ENCODE assay signal across 8 cellular contexts in genomic region chr11:119103793-119104192, GRCh38. TPM values are rescaled to one million over a fixed set of nuclear protein-coding genes. Genes with fewer than 3 reads are reported as not detected.
A peak's percentile ranks its signal among the peaks of the same experiment; 100 is the strongest.
DNase-seq lines count a peak whose midpoint lies in the region; ATAC-seq, FAIRE-seq and TF ChIP-seq lines count a peak whose summit lies in the region.

No MANE protein-coding gene starts in this region.

- intact Hi-C loops in heart right ventricle (cut with DNase I) (loop anchor here in 4 of 10 donors (5.0 to 10.0 kb wide), 4 partner anchors 86 to 219 kb away; partner anchors contain the start of genes RPS25 (in 1 of the 4) and TRAPPC4 (in 1 of the 4)), heart left ventricle (cut with DNase I) (loop anchor here in 4 of 10 donors (2.0 to 10.0 kb wide), 5 partner anchors 37 to 231 kb away; partner anchors contain the start of genes MCAM (in 1 of the 4), RNF26 (in 1 of the 4) and VPS11 (in 1 of the 4)), K562 (cut with micrococcal nuclease) (loop anchor here (1.0 to 5.0 kb wide), 6 partner anchors 17 to 219 kb away; partner anchors contain the start of genes HINFP, RPS25 and TRAPPC4), transverse colon (cut with DNase I; ENCODE audit: low total_unique reads) (no loop called here)

- peaks cover 53% of the 10 kb centered on the region for H3K79me2 ChIP-seq in K562 (ENCODE audit: control insufficient read depth, insufficient read depth, low read length)

- peaks cover 15 to 58% (median 44%) of the 10 kb centered on the region in 9 donors for H3K4me1 ChIP-seq in heart right ventricle
- H3K4me1 ChIP-seq in heart left ventricle, result peaks cover 8 to 53% (median 42%) of the 10 kb centered on the region in 12 donors
- H3K4me1 ChIP-seq in K562 (replicated peaks in 1 of 2; ENCODE audit: control insufficient read depth in 2 of 2, insufficient read depth in 2 of 2, low read length in 2 of 2), result peaks cover 38 to 50% of the 10 kb centered on the region in 2 experiments
- peaks cover 21 to 47% (median 33%) of the 10 kb centered on the region in 4 donors for H3K4me1 ChIP-seq in transverse colon

- H3K27ac ChIP-seq in heart right ventricle (peak overlapping the region in 9 of 10 donors; percentile 88 to 96 (median 92)), heart left ventricle (peak overlapping the region in 6 of 12 donors; percentile 23 to 97 (median 94)), K562 (ENCODE audit: extremely low read depth, low read depth, low read length) (no peak overlapping the region), transverse colon (peak overlapping the region; percentile 93 to 98 (median 97))

- in situ Hi-C loops in K562 (cut with MboI) (loop anchor here (5.0 kb wide), 1 partner anchor 94 kb away; no protein-coding TSS in a partner anchor), transverse colon (cut with MboI; ENCODE audit: low pct_ligation_motif_present in 1 of 4, low pct_unique_long_range_greater_than_20kb in 1 of 4, low sequenced_read_pairs in 3 of 4) (no loop called here)

- CTCF ChIA-PET in K562 (lab: Yijun Ruan, JAX; ENCODE audit: low intra/inter-chr PET ratio), result interaction anchor here (0.6 to 0.8 kb wide), 2 partner anchors 217 to 219 kb away, joined by 3 read pairs; no protein-coding TSS in a partner anchor

- no peaks in the 10 kb centered on the region for H3K9me3 ChIP-seq in heart right ventricle
- no peaks in the 10 kb centered on the region for H3K9me3 ChIP-seq in heart left ventricle
- no peaks in the 10 kb centered on the region for H3K9me3 ChIP-seq in K562 (replicated peaks; ENCODE audit: control insufficient read depth, insufficient read depth, low read depth, low read length)
- H3K9me3 ChIP-seq in transverse colon, result no peaks in the 10 kb centered on the region

- WGBS in heart right ventricle, 2 donors, result 54 to 55% methylated on average over 4 of the region's 4 CpGs
- WGBS in heart left ventricle, 4 donors, result 54 to 58% (median 55%) methylated on average over 4 of the region's 4 CpGs
- 23% methylated on average over 4 of the region's 4 CpGs for WGBS in K562 (ENCODE audit: insufficient coverage, low coverage, missing lambda C conversion rate)
- WGBS in transverse colon (ENCODE audit: low coverage in 1 of 2), 2 donors, result 50 to 56% methylated on average over 4 of the region's 4 CpGs

- no peak overlapping the region for H3K9ac ChIP-seq in K562 (ENCODE audit: insufficient read depth in 1 of 2, low read depth in 2 of 2, low read length in 2 of 2)

- H3K4me2 ChIP-seq in K562 (ENCODE audit: insufficient read depth, low read length), result no peak overlapping the region

- peak; percentile 72 to 75 for TF ChIP-seq RAD21 in K562 (CRISPR knock-in tag; conservative IDR thresholded peaks at IDR 0.05 in 1 of 2, IDR thresholded peaks at IDR 0.05 in 1 of 2)

- H3K4me3 ChIP-seq in heart right ventricle (no peak overlapping the region), heart left ventricle (no peak overlapping the region), K562 (no peak overlapping the region), transverse colon (no peak overlapping the region)

- no peak for TF ChIP-seq POLR2A in heart left ventricle (IDR thresholded peaks at IDR 0.05)
- TF ChIP-seq POLR2A in K562 (conservative IDR thresholded peaks at IDR 0.05), result no peak
- no peak for TF ChIP-seq POLR2A in transverse colon (IDR thresholded peaks at IDR 0.05)

- TF ChIP-seq CTCF in heart right ventricle (IDR thresholded peaks at IDR 0.05) (no peak), heart left ventricle (IDR thresholded peaks at IDR 0.05) (no peak), K562 (IDR thresholded peaks at IDR 0.05 in 2 of 3, conservative IDR thresholded peaks at IDR 0.05 in 1 of 3; ENCODE audit: insufficient read depth in 2 of 3, low read depth in 1 of 3, low read length in 3 of 3) (peak; percentile 41 to 64 (median 53); a peak in 5 of 6 replicates), transverse colon (IDR thresholded peaks at IDR 0.05) (no peak)

- TF ChIP-seq EP300 in K562 (IDR thresholded peaks at IDR 0.05; ENCODE audit: low read length) (no peak), transverse colon (IDR thresholded peaks at IDR 0.05; ENCODE audit: low read depth) (no peak)

- no TSS peak for BruUV-seq in K562 (replicated peaks; lab: Mats Ljungman, UMichigan)

- no peak for ATAC-seq in heart right ventricle
- no peak for ATAC-seq in heart left ventricle
- ATAC-seq in K562, result no peak
- ATAC-seq in left lobe of liver, result no peak
- no peak for ATAC-seq in GM21447 (IDR thresholded peaks at IDR 0.05; ENCODE audit: unreplicated experiment)

- H3K27me3 ChIP-seq in heart right ventricle (no peaks in the 10 kb centered on the region), heart left ventricle (no peaks in the 10 kb centered on the region), K562 (ENCODE audit: control insufficient read depth in 2 of 2, insufficient read depth in 2 of 2, low read length in 2 of 2) (no peaks in the 10 kb centered on the region), transverse colon (no peaks in the 10 kb centered on the region)

- no peaks in the 10 kb centered on the region for H3K9me1 ChIP-seq in K562 (ENCODE audit: control insufficient read depth, insufficient read depth, low read length)

- FAIRE-seq in K562 (lab: Jason Lieb, UNC), result peak; percentile 61

- peaks cover 2% of the 10 kb centered on the region; the same call in 1 of the 2 replicates for H4K20me1 ChIP-seq in K562 (replicated peaks; ENCODE audit: control insufficient read depth, insufficient read depth, low read length)

- DNase-seq in heart right ventricle (no peak), heart left ventricle (no peak), NCI-H2227 (lab: John Stamatoyannopoulos, UW; ENCODE audit: unreplicated experiment) (peak; percentile 89), K562 (ENCODE audit: extremely low read depth in 1 of 4, low spot score in 3 of 4) (peak in 2 of 4 experiments; percentile 33 to 62), transverse colon (no peak), left lobe of liver (ENCODE audit: low spot score) (no peak), ecto neural progenitor cell (ENCODE audit: low spot score) (no peak)

- H3K36me3 ChIP-seq in heart right ventricle, result peaks cover 0 to 7% (median 0%) of the 10 kb centered on the region in 9 donors
- H3K36me3 ChIP-seq in heart left ventricle, result peaks cover 0 to 3% (median 0%) of the 10 kb centered on the region in 9 donors
- H3K36me3 ChIP-seq in K562 (ENCODE audit: control insufficient read depth, insufficient read depth, low read length), result peaks cover 11% of the 10 kb centered on the region; the same call in 2 of the 3 replicates
- no peaks in the 10 kb centered on the region for H3K36me3 ChIP-seq in transverse colon

- POLR2A ChIA-PET in K562 (lab: Yijun Ruan, JAX), result interaction anchor here (1.0 kb wide), 1 partner anchor 10 kb away, joined by 4 read pairs; no protein-coding TSS in a partner anchor

- H2AFZ ChIP-seq in K562 (ENCODE audit: low read depth, low read length), result peak overlapping the region; percentile 15; the same call in 1 of the 2 replicates

RNA-seq across cellular contexts. Expression of gene DPAGT1, which starts 2.1 kb away (rescaled TPM):
- 10 to 100 TPM in 9 of 10 donors, 1 to 10 TPM in 1; 8.6 to 23.2 (median 16.5) TPM for total RNA-seq in heart right ventricle
- 10 to 100 TPM; 15.3 to 24.3 TPM for polyA plus RNA-seq in heart right ventricle
- 10 to 100 TPM; 11.2 to 32.4 (median 16.5) TPM for total RNA-seq in heart left ventricle
- polyA plus RNA-seq in heart left ventricle, result 10 to 100 TPM; 13.4 to 32.9 TPM
- total RNA-seq in K562 (2011; cell fraction: chromatin; rRNA removed; ENCODE audit: low replicate concordance), result 270 and 472 TPM in 2 replicates
- 367 and 397 TPM in 2 replicates for total RNA-seq in K562 (2011; cell fraction: nucleolus; rRNA removed)
- total RNA-seq in K562 (2011; cell fraction: nucleoplasm; rRNA removed), result 334 and 339 TPM in 2 replicates
- total RNA-seq in K562 (2014; rRNA removed), result 29.9 and 44.1 TPM in 2 replicates
- 42.2 and 43.8 TPM in 2 replicates for total RNA-seq in K562 (2014; rRNA removed; fragmentation: Illumina TruSeq; extraction: Trizol)
- 35.3 and 40.0 TPM in 2 replicates for total RNA-seq in K562 (2015; rRNA removed; fragmentation: Illumina TruSeq; extraction: Trizol)
- total RNA-seq in K562 (2021), result 79.3 and 85.8 TPM in 2 replicates
- 85.0 and 126 TPM in 2 replicates for polyA plus RNA-seq in K562 (2011; rRNA removed)
- 181 and 307 TPM in 2 replicates for polyA plus RNA-seq in K562 (2011; cell fraction: cytosol; rRNA removed)
- 605 and 868 TPM in 2 replicates for polyA plus RNA-seq in K562 (2011; cell fraction: nucleus; rRNA removed)
- polyA plus RNA-seq in K562 (2012), result 55.2 and 59.1 TPM in 2 replicates
- polyA plus RNA-seq in K562 (2014; fragmentation: Illumina TruSeq; extraction: Trizol), result 112 and 113 TPM in 2 replicates
- 100 to 1,000 TPM in 1 of 2 experiments, 10 to 100 TPM in 1; 91.1 to 135 TPM for polyA plus RNA-seq in K562 (2014; fragmentation: Nextera tagmentation; extraction: Ambion mirVana)
- 61.3 and 79.2 TPM in 2 replicates for polyA plus RNA-seq in K562 (2014; rRNA removed)
- 93.3 and 126 TPM in 2 replicates for polyA minus RNA-seq in K562 (2011; rRNA and poly(A)+ RNA removed)
- polyA minus RNA-seq in K562 (2011; cell fraction: cytosol; rRNA and poly(A)+ RNA removed), result 33.0 and 58.4 TPM in 2 replicates
- 82.9 and 117 TPM in 2 replicates for polyA minus RNA-seq in K562 (2011; cell fraction: nucleus; rRNA and poly(A)+ RNA removed)
- 10 to 100 TPM in 3 of 4 donors, 1 to 10 TPM in 1; 4.5 to 63.9 (median 26.3) TPM for total RNA-seq in transverse colon
- total RNA-seq in left lobe of liver, result 34.3 TPM

RNA-seq across cellular contexts. Expression of gene C2CD2L, which starts 3.4 kb away (rescaled TPM):
- total RNA-seq in heart right ventricle, result 10 to 100 TPM in 3 of 10 donors, 1 to 10 TPM in 7; 6.6 to 13.7 (median 8.4) TPM
- 10 to 100 TPM in 1 of 2 donors, 1 to 10 TPM in 1; 6.1 to 11.6 TPM for polyA plus RNA-seq in heart right ventricle
- total RNA-seq in heart left ventricle, result 10 to 100 TPM in 5 of 9 donors, 1 to 10 TPM in 4; 7.1 to 18.3 (median 11.2) TPM
- 10 to 100 TPM in 1 of 2 donors, 1 to 10 TPM in 1; 6.6 to 17.7 TPM for polyA plus RNA-seq in heart left ventricle
- 55.3 and 136 TPM in 2 replicates for total RNA-seq in K562 (2011; cell fraction: chromatin; rRNA removed; ENCODE audit: low replicate concordance)
- total RNA-seq in K562 (2011; cell fraction: nucleolus; rRNA removed), result 108 and 111 TPM in 2 replicates
- 77.1 and 102 TPM in 2 replicates for total RNA-seq in K562 (2011; cell fraction: nucleoplasm; rRNA removed)
- total RNA-seq in K562 (2014; rRNA removed), result 16.9 and 23.8 TPM in 2 replicates
- total RNA-seq in K562 (2014; rRNA removed; fragmentation: Illumina TruSeq; extraction: Trizol), result 6.9 and 11.8 TPM in 2 replicates
- total RNA-seq in K562 (2015; rRNA removed; fragmentation: Illumina TruSeq; extraction: Trizol), result 14.8 and 15.6 TPM in 2 replicates
- 34.1 and 41.2 TPM in 2 replicates for total RNA-seq in K562 (2021)
- 10.8 and 19.6 TPM in 2 replicates for polyA plus RNA-seq in K562 (2011; rRNA removed)
- 13.0 and 21.3 TPM in 2 replicates for polyA plus RNA-seq in K562 (2011; cell fraction: cytosol; rRNA removed)
- polyA plus RNA-seq in K562 (2011; cell fraction: nucleus; rRNA removed), result 40.4 and 77.6 TPM in 2 replicates
- polyA plus RNA-seq in K562 (2012), result 20.0 and 49.0 TPM in 2 replicates
- 29.7 and 34.7 TPM in 2 replicates for polyA plus RNA-seq in K562 (2014; fragmentation: Illumina TruSeq; extraction: Trizol)
- polyA plus RNA-seq in K562 (2014; fragmentation: Nextera tagmentation; extraction: Ambion mirVana), result 1 to 10 TPM in 1 of 2 experiments, under 1 TPM in 1; 0.66 to 1.0 TPM
- 22.4 and 25.7 TPM in 2 replicates for polyA plus RNA-seq in K562 (2014; rRNA removed)
- polyA minus RNA-seq in K562 (2011; rRNA and poly(A)+ RNA removed), result 14.8 and 15.7 TPM in 2 replicates
- 14.0 and 18.9 TPM in 2 replicates for polyA minus RNA-seq in K562 (2011; cell fraction: cytosol; rRNA and poly(A)+ RNA removed)
- 42.3 and 43.5 TPM in 2 replicates for polyA minus RNA-seq in K562 (2011; cell fraction: nucleus; rRNA and poly(A)+ RNA removed)
- total RNA-seq in transverse colon, result 10 to 100 TPM; 11.5 to 56.9 (median 32.7) TPM
- total RNA-seq in left lobe of liver, result 9.2 TPM

RNA-seq across cellular contexts. Expression of gene HINFP, which starts 17.6 kb away (rescaled TPM):
- 10 to 100 TPM in 8 of 10 donors, 1 to 10 TPM in 2; 8.9 to 15.8 (median 11.5) TPM for total RNA-seq in heart right ventricle
- polyA plus RNA-seq in heart right ventricle, result 10 to 100 TPM in 1 of 2 donors, 1 to 10 TPM in 1; 8.6 to 18.1 TPM
- total RNA-seq in heart left ventricle, result 10 to 100 TPM in 7 of 9 donors, 1 to 10 TPM in 2; 9.4 to 16.3 (median 12.8) TPM
- 10 to 100 TPM; 10.8 to 12.9 TPM for polyA plus RNA-seq in heart left ventricle
- 110 and 177 TPM in 2 replicates for total RNA-seq in K562 (2011; cell fraction: chromatin; rRNA removed; ENCODE audit: low replicate concordance)
- total RNA-seq in K562 (2011; cell fraction: nucleolus; rRNA removed), result 95.9 and 97.1 TPM in 2 replicates
- total RNA-seq in K562 (2011; cell fraction: nucleoplasm; rRNA removed), result 112 and 129 TPM in 2 replicates
- 15.1 and 17.0 TPM in 2 replicates for total RNA-seq in K562 (2014; rRNA removed)
- total RNA-seq in K562 (2014; rRNA removed; fragmentation: Illumina TruSeq; extraction: Trizol), result 14.5 and 15.8 TPM in 2 replicates
- 13.8 and 13.9 TPM in 2 replicates for total RNA-seq in K562 (2015; rRNA removed; fragmentation: Illumina TruSeq; extraction: Trizol)
- 23.5 and 24.6 TPM in 2 replicates for total RNA-seq in K562 (2021)
- 29.4 and 41.9 TPM in 2 replicates for polyA plus RNA-seq in K562 (2011; rRNA removed)
- polyA plus RNA-seq in K562 (2011; cell fraction: cytosol; rRNA removed), result 33.8 and 41.0 TPM in 2 replicates
- polyA plus RNA-seq in K562 (2011; cell fraction: nucleus; rRNA removed), result 89.9 and 99.2 TPM in 2 replicates
- polyA plus RNA-seq in K562 (2012), result 15.5 and 24.5 TPM in 2 replicates
- polyA plus RNA-seq in K562 (2014; fragmentation: Illumina TruSeq; extraction: Trizol), result 19.1 and 21.5 TPM in 2 replicates
- 10 to 100 TPM; 22.5 to 34.1 TPM for polyA plus RNA-seq in K562 (2014; fragmentation: Nextera tagmentation; extraction: Ambion mirVana)
- polyA plus RNA-seq in K562 (2014; rRNA removed), result 24.0 and 30.5 TPM in 2 replicates
- 32.2 and 33.0 TPM in 2 replicates for polyA minus RNA-seq in K562 (2011; rRNA and poly(A)+ RNA removed)
- polyA minus RNA-seq in K562 (2011; cell fraction: cytosol; rRNA and poly(A)+ RNA removed), result 8.2 and 17.7 TPM in 2 replicates
- polyA minus RNA-seq in K562 (2011; cell fraction: nucleus; rRNA and poly(A)+ RNA removed), result 28.0 and 41.1 TPM in 2 replicates
- total RNA-seq in transverse colon, result 10 to 100 TPM; 20.7 to 63.6 (median 48.2) TPM
- 8.9 TPM for total RNA-seq in left lobe of liver

RNA-seq across cellular contexts. Expression of gene HMBS, which starts 19.1 kb away (rescaled TPM):
- 10 to 100 TPM; 14.3 to 24.9 (median 17.3) TPM for total RNA-seq in heart right ventricle
- 10 to 100 TPM; 33.0 to 39.7 TPM for polyA plus RNA-seq in heart right ventricle
- total RNA-seq in heart left ventricle, result 10 to 100 TPM in 8 of 9 donors, 1 to 10 TPM in 1; 8.1 to 24.1 (median 16.6) TPM
- polyA plus RNA-seq in heart left ventricle, result 10 to 100 TPM; 28.8 to 34.0 TPM
- 269 and 490 TPM in 2 replicates for total RNA-seq in K562 (2011; cell fraction: chromatin; rRNA removed; ENCODE audit: low replicate concordance)
- total RNA-seq in K562 (2011; cell fraction: nucleolus; rRNA removed), result 337 and 417 TPM in 2 replicates
- total RNA-seq in K562 (2011; cell fraction: nucleoplasm; rRNA removed), result 304 and 321 TPM in 2 replicates
- 82.8 and 118 TPM in 2 replicates for total RNA-seq in K562 (2014; rRNA removed)
- total RNA-seq in K562 (2014; rRNA removed; fragmentation: Illumina TruSeq; extraction: Trizol), result 108 and 113 TPM in 2 replicates
- 52.3 and 56.9 TPM in 2 replicates for total RNA-seq in K562 (2015; rRNA removed; fragmentation: Illumina TruSeq; extraction: Trizol)
- 272 and 282 TPM in 2 replicates for total RNA-seq in K562 (2021)
- polyA plus RNA-seq in K562 (2011; rRNA removed), result 311 and 380 TPM in 2 replicates
- 268 and 371 TPM in 2 replicates for polyA plus RNA-seq in K562 (2011; cell fraction: cytosol; rRNA removed)
- 618 and 678 TPM in 2 replicates for polyA plus RNA-seq in K562 (2011; cell fraction: nucleus; rRNA removed)
- polyA plus RNA-seq in K562 (2012), result 146 and 173 TPM in 2 replicates
- 286 and 323 TPM in 2 replicates for polyA plus RNA-seq in K562 (2014; fragmentation: Illumina TruSeq; extraction: Trizol)
- polyA plus RNA-seq in K562 (2014; fragmentation: Nextera tagmentation; extraction: Ambion mirVana), result 100 to 1,000 TPM; 308 to 385 TPM
- 294 and 314 TPM in 2 replicates for polyA plus RNA-seq in K562 (2014; rRNA removed)
- polyA minus RNA-seq in K562 (2011; rRNA and poly(A)+ RNA removed), result 161 and 230 TPM in 2 replicates
- polyA minus RNA-seq in K562 (2011; cell fraction: cytosol; rRNA and poly(A)+ RNA removed), result 85.6 and 104 TPM in 2 replicates
- 144 and 221 TPM in 2 replicates for polyA minus RNA-seq in K562 (2011; cell fraction: nucleus; rRNA and poly(A)+ RNA removed)
- 100 to 1,000 TPM in 1 of 4 donors, 10 to 100 TPM in 2, not detected in 1; 10.8 to 353 (median 21.3) TPM for total RNA-seq in transverse colon
- 15.1 TPM for total RNA-seq in left lobe of liver

RNA-seq across cellular contexts. Expression of gene VPS11, which starts 36.2 kb away (rescaled TPM):
- total RNA-seq in heart right ventricle (10 to 100 TPM; 15.7 to 23.8 (median 21.5) TPM), heart left ventricle (10 to 100 TPM; 18.7 to 33.3 (median 21.5) TPM), K562 (2014; rRNA removed) (31.2 and 38.7 TPM in 2 replicates), K562 (2014; rRNA removed; fragmentation: Illumina TruSeq; extraction: Trizol) (20.4 and 23.0 TPM in 2 replicates), K562 (2015; rRNA removed; fragmentation: Illumina TruSeq; extraction: Trizol) (31.3 and 33.5 TPM in 2 replicates), K562 (2021) (25.5 and 28.6 TPM in 2 replicates), transverse colon (100 to 1,000 TPM in 1 of 4 donors, 10 to 100 TPM in 3; 19.8 to 122 (median 31.2) TPM), left lobe of liver (8.7 TPM)
- polyA plus RNA-seq in heart right ventricle (10 to 100 TPM; 23.7 to 44.2 TPM), heart left ventricle (10 to 100 TPM; 21.7 to 27.1 TPM), K562 (2011; rRNA removed) (14.1 and 16.7 TPM in 2 replicates), K562 (2014; fragmentation: Illumina TruSeq; extraction: Trizol) (31.1 and 35.5 TPM in 2 replicates), K562 (2014; fragmentation: Nextera tagmentation; extraction: Ambion mirVana) (10 to 100 TPM; 19.7 to 31.6 TPM), K562 (2014; rRNA removed) (24.9 and 27.5 TPM in 2 replicates)
- 48.5 and 85.1 TPM in 2 replicates for total RNA-seq in K562 (2011; cell fraction: chromatin; rRNA removed; ENCODE audit: low replicate concordance)
- total RNA-seq in K562 (2011; cell fraction: nucleolus; rRNA removed), result 45.9 and 54.7 TPM in 2 replicates
- 43.9 and 49.8 TPM in 2 replicates for total RNA-seq in K562 (2011; cell fraction: nucleoplasm; rRNA removed)
- polyA plus RNA-seq in K562 (2011; cell fraction: cytosol; rRNA removed), result 19.3 and 19.7 TPM in 2 replicates
- 37.0 and 59.4 TPM in 2 replicates for polyA plus RNA-seq in K562 (2011; cell fraction: nucleus; rRNA removed)
- polyA plus RNA-seq in K562 (2012), result 30.8 and 37.2 TPM in 2 replicates
- 20.5 and 26.5 TPM in 2 replicates for polyA minus RNA-seq in K562 (2011; rRNA and poly(A)+ RNA removed)
- polyA minus RNA-seq in K562 (2011; cell fraction: cytosol; rRNA and poly(A)+ RNA removed), result 17.9 and 24.6 TPM in 2 replicates
- 16.6 and 18.9 TPM in 2 replicates for polyA minus RNA-seq in K562 (2011; cell fraction: nucleus; rRNA and poly(A)+ RNA removed)

Comparison
In these comparisons a context has a peak if more than half of its experiments do, and no peak if none do; other contexts are left out.
1. CTCF ChIP-seq: peak in K562 (3 of 3); none in heart right ventricle (0 of 9), heart left ventricle (0 of 12) and transverse colon (0 of 5).